11 cellular contexts compared by ENCODE assay signal in genomic region chr16:88062341-88062861, GRCh38.
A peak's percentile ranks its signal among the peaks of the same experiment; 100 is the strongest.
DNase-seq lines count a peak whose midpoint lies in the region; ATAC-seq and TF ChIP-seq lines count a peak whose summit lies in the region.
"Had no signal": no experiment of that assay in that cellular context is flagged by ENCODE, and none has a peak within 500 bp of the region (broad histone marks: within the 10 kb centered on the region; RNA-seq: fewer than 3 reads in every experiment).

No MANE protein-coding gene starts in this region.

- peak overlapping the region; percentile 57; the same call in 1 of the 2 replicates for H3K27ac Mint-ChIP-seq in WTC11
- H3K27ac Mint-ChIP-seq in activated T-helper 1 cell treated with anti-CD3 and anti-CD28 coated beads, Interleukin-12 subunit alpha, Interleukin-12 subunit beta, Interleukin-2, Interleukin-4 antibody, amounts not matched to agents 30 ng/mL and 10 ng/mL and 1 ng/mL, durations not matched to agents 14 hours and 24 hours and 36 hours: no peak overlapping the region
- H3K27ac Mint-ChIP-seq: CD8-positive, alpha-beta memory T cell had no signal

- no peaks in the 10 kb centered on the region for H3K27me3 ChIP-seq in cardiac muscle cell
- no peaks in the 10 kb centered on the region for H3K27me3 ChIP-seq in testis
- H3K27me3 ChIP-seq: stomach had no signal

- WGBS in testis, 2 donors: 38 to 59% methylated on average over 13 of the region's 13 CpGs

- intact Hi-C loops in posterior vena cava (cut with DNase I) (no loop called here), testis (cut with DNase I; ENCODE audit: low total_unique reads) (no loop called here)
- intact Hi-C loops in activated T-helper 1 cell treated with anti-CD3 and anti-CD28 coated beads, Interleukin-12 subunit alpha, Interleukin-12 subunit beta, Interleukin-2, Interleukin-4 antibody, amounts not matched to agents 30 ng/mL and 10 ng/mL and 1 ng/mL, durations not matched to agents 14 hours and 24 hours and 36 hours (cut with micrococcal nuclease): no loop called here

- TF ChIP-seq CTCF in AG09319 (IDR thresholded peaks at IDR 0.05; ENCODE audit: low read depth, low read length): no peak
- TF ChIP-seq CTCF in WTC11 (IDR thresholded peaks at IDR 0.05): no peak
- TF ChIP-seq CTCF in cardiac muscle cell (IDR thresholded peaks at IDR 0.05; ENCODE audit: low read depth, low read length): no peak
- no peak for TF ChIP-seq CTCF in testis (IDR thresholded peaks at IDR 0.05)

- H3K36me3 Mint-ChIP-seq in WTC11: peaks cover 11% of the 10 kb centered on the region
- H3K36me3 Mint-ChIP-seq in activated T-helper 1 cell treated with anti-CD3 and anti-CD28 coated beads, Interleukin-12 subunit alpha, Interleukin-12 subunit beta, Interleukin-2, Interleukin-4 antibody, amounts not matched to agents 30 ng/mL and 10 ng/mL and 1 ng/mL, durations not matched to agents 14 hours and 24 hours and 36 hours (ENCODE audit: low read depth): no peaks in the 10 kb centered on the region

- no peak overlapping the region for H3K4me3 Mint-ChIP-seq in WTC11
- H3K4me3 Mint-ChIP-seq in activated T-helper 1 cell treated with anti-CD3 and anti-CD28 coated beads, Interleukin-12 subunit alpha, Interleukin-12 subunit beta, Interleukin-2, Interleukin-4 antibody, amounts not matched to agents 30 ng/mL and 10 ng/mL and 1 ng/mL, durations not matched to agents 14 hours and 24 hours and 36 hours: no peak overlapping the region
- H3K4me3 Mint-ChIP-seq: CD8-positive, alpha-beta memory T cell had no signal

- POLR2A ChIA-PET in WTC11 (lab: Charles Lee): no interaction called here

- no peak for ATAC-seq in WTC11
- ATAC-seq in HG03571 (IDR thresholded peaks at IDR 0.05; ENCODE audit: unreplicated experiment): no peak
- no peak for ATAC-seq in activated CD4-positive, CD25-positive, alpha-beta regulatory T cell treated with anti-CD3 and anti-CD28 coated beads, Interleukin-2, amount 50 U/mL, for 24 hours

- CTCF ChIA-PET in WTC11 (lab: Charles Lee): no interaction called here

- H3K4me1 Mint-ChIP-seq in WTC11: no peaks in the 10 kb centered on the region
- no peaks in the 10 kb centered on the region for H3K4me1 Mint-ChIP-seq in activated T-helper 1 cell treated with anti-CD3 and anti-CD28 coated beads, Interleukin-12 subunit alpha, Interleukin-12 subunit beta, Interleukin-2, Interleukin-4 antibody, amounts not matched to agents 30 ng/mL and 10 ng/mL and 1 ng/mL, durations not matched to agents 14 hours and 24 hours and 36 hours (ENCODE audit: low read depth)
- H3K4me1 Mint-ChIP-seq: CD8-positive, alpha-beta memory T cell had no signal

- H3K4me1 ChIP-seq in cardiac muscle cell (ENCODE audit: low read depth) (peaks cover 5% of the 10 kb centered on the region), testis (peaks cover 4% of the 10 kb centered on the region)

- peak; percentile 53 for DNase-seq in AG09319 (ENCODE audit: extremely low read depth, low read depth)
- no peak for DNase-seq in WTC11 (ENCODE audit: low spot score)
- peak; percentile 46 to 84 for DNase-seq in cardiac muscle cell (ENCODE audit: low read depth in 1 of 2, low spot score in 1 of 2)
- peak; percentile 85 for DNase-seq in posterior vena cava (ENCODE audit: low spot score)
- no peak for DNase-seq in activated T-helper 1 cell treated with anti-CD3 and anti-CD28 coated beads, Interleukin-12 subunit alpha, Interleukin-12 subunit beta, Interleukin-2, Interleukin-4 antibody, amounts not matched to agents 30 ng/mL and 10 ng/mL and 1 ng/mL, durations not matched to agents 14 hours and 24 hours and 36 hours (ENCODE audit: low spot score)
- DNase-seq in testis: no peak
- DNase-seq: CD8-positive, alpha-beta memory T cell; stimulated activated CD4-positive, alpha-beta T cell treated with anti-CD3 and anti-CD28 coated beads, Interleukin-15, amount 100 ng/mL, for 24 hours; stomach had no signal

- H3K9me3 Mint-ChIP-seq in WTC11: no peaks in the 10 kb centered on the region
- no peaks in the 10 kb centered on the region for H3K9me3 Mint-ChIP-seq in activated T-helper 1 cell treated with anti-CD3 and anti-CD28 coated beads, Interleukin-12 subunit alpha, Interleukin-12 subunit beta, Interleukin-2, Interleukin-4 antibody, amounts not matched to agents 30 ng/mL and 10 ng/mL and 1 ng/mL, durations not matched to agents 14 hours and 24 hours and 36 hours
- H3K9me3 Mint-ChIP-seq: CD8-positive, alpha-beta memory T cell had no signal

- no peak overlapping the region for H3K27ac ChIP-seq in cardiac muscle cell
- H3K27ac ChIP-seq in testis: no peak overlapping the region

- TF ChIP-seq POLR2A in testis (IDR thresholded peaks at IDR 0.05): no peak

- H3K4me3 ChIP-seq in cardiac muscle cell (no peak overlapping the region), testis (no peak overlapping the region)
- H3K4me3 ChIP-seq: stomach had no signal

- H3K9me3 ChIP-seq in cardiac muscle cell (ENCODE audit: low read depth) (no peaks in the 10 kb centered on the region), testis (no peaks in the 10 kb centered on the region)
- H3K9me3 ChIP-seq: stomach had no signal

- no peaks in the 10 kb centered on the region for H3K27me3 Mint-ChIP-seq in WTC11 (ENCODE audit: low read depth)
- no peaks in the 10 kb centered on the region for H3K27me3 Mint-ChIP-seq in activated T-helper 1 cell treated with anti-CD3 and anti-CD28 coated beads, Interleukin-12 subunit alpha, Interleukin-12 subunit beta, Interleukin-2, Interleukin-4 antibody, amounts not matched to agents 30 ng/mL and 10 ng/mL and 1 ng/mL, durations not matched to agents 14 hours and 24 hours and 36 hours (ENCODE audit: insufficient read depth)
- H3K27me3 Mint-ChIP-seq: CD8-positive, alpha-beta memory T cell had no signal

- H3K36me3 ChIP-seq in cardiac muscle cell (no peaks in the 10 kb centered on the region), testis (ENCODE audit: low read depth, missing control alignments) (no peaks in the 10 kb centered on the region)

TF ChIP-seq in WTC11, 78 proteins besides CTCF, POLR2A, EP300 and RAD21 (continues in another document):
- TF ChIP-seq ERG (CRISPR knock-in tag; IDR thresholded peaks at IDR 0.05) (no peak), ZNF219 (CRISPR knock-in tag; IDR thresholded peaks at IDR 0.05; ENCODE audit: borderline replicate concordance) (no peak), CREM (CRISPR knock-in tag; IDR thresholded peaks at IDR 0.05) (no peak), ZNF532 (CRISPR knock-in tag; IDR thresholded peaks at IDR 0.05; ENCODE audit: borderline replicate concordance) (no peak), MLX (CRISPR knock-in tag; IDR thresholded peaks at IDR 0.05) (no peak), SMAD4 (CRISPR knock-in tag; IDR thresholded peaks at IDR 0.05) (no peak), USF1 (CRISPR knock-in tag; IDR thresholded peaks at IDR 0.05) (no peak), IRF2 (CRISPR knock-in tag; IDR thresholded peaks at IDR 0.05; ENCODE audit: borderline replicate concordance, low read depth) (no peak), ZNF423 (CRISPR knock-in tag; IDR thresholded peaks at IDR 0.05) (no peak)

Comparison
In these comparisons a context has a peak if more than half of its experiments do, and no peak if none do; other contexts are left out.
1. DNase-seq: peak in AG09319 (single experiment), cardiac muscle cell (2 of 2) and posterior vena cava (single experiment); none in WTC11 (single experiment), activated T-helper 1 cell treated with anti-CD3 and anti-CD28 coated beads, Interleukin-12 subunit alpha, Interleukin-12 subunit beta, Interleukin-2, Interleukin-4 antibody, amounts not matched to agents 30 ng/mL and 10 ng/mL and 1 ng/mL, durations not matched to agents 14 hours and 24 hours and 36 hours (single experiment) and testis (single experiment).